11 cellular contexts compared by ENCODE assay signal in genomic region chr17:49101054-49101534, GRCh38. TPM values are rescaled to one million over a fixed set of nuclear protein-coding genes. Genes with fewer than 3 reads are reported as not detected.
DNase-seq lines count a peak whose midpoint lies in the region; ATAC-seq, FAIRE-seq and TF ChIP-seq lines count a peak whose summit lies in the region.
"Had no signal": no experiment of that assay in that cellular context is flagged by ENCODE, and none has a peak within 500 bp of the region (broad histone marks: within the 10 kb centered on the region; RNA-seq: fewer than 3 reads in every experiment).

No MANE protein-coding gene starts in this region.

- no peak for DNase-seq in AG04450 (ENCODE audit: low read depth, low spot score)
- DNase-seq in HT1080 (ENCODE audit: low read depth), result peak; percentile 74
- peak; percentile 98 for DNase-seq in amniotic epithelial cell (ENCODE audit: low read depth)
- no peak for DNase-seq in left colon
- no peak for DNase-seq in OCI-M2 (lab: John Stamatoyannopoulos, UW; ENCODE audit: unreplicated experiment)
- DNase-seq in stimulated activated CD4-positive, alpha-beta T cell treated with anti-CD3 and anti-CD28 coated beads, Interleukin-4, amount 100 ng/mL, for 1 hour, result no peak
- DNase-seq in GM19239 (ENCODE audit: insufficient read length, low spot score), result no peak
- DNase-seq: activated T-cell treated with anti-CD3 and anti-CD28 coated beads, Interleukin-2, amount 50 U/mL, for 1 hour; cerebellar nuclear complex had no signal

- H3K9me3 ChIP-seq in AG04450 (ENCODE audit: control insufficient read depth, insufficient read depth, low read length), result no peaks in the 10 kb centered on the region

- CTCF ChIA-PET in AG04450 (lab: Charles Lee), result interaction anchor here (1.2 kb wide), 1 partner anchor 190 kb away, joined by 3 read pairs; no protein-coding TSS in a partner anchor

- intact Hi-C loops in left colon (cut with DNase I, micrococcal nuclease), result no loop called here

- peak overlapping the region; percentile 39 for H3K27ac ChIP-seq in AG04450 (ENCODE audit: low read depth, low read length)

- FAIRE-seq in GM19239 (lab: Jason Lieb, UNC), result no peak

- no peak overlapping the region for H3K4me3 ChIP-seq in AG04450 (ENCODE audit: low read depth, low read length)
- H3K4me3 ChIP-seq: skin epidermis had no signal

- no peak for TF ChIP-seq CTCF in AG04450 (IDR thresholded peaks at IDR 0.05; ENCODE audit: low read depth, low read length)

- ATAC-seq in left colon (peak; percentile 89), GM21825 (IDR thresholded peaks at IDR 0.05; ENCODE audit: unreplicated experiment) (no peak)

- POLR2A ChIA-PET in AG04450 (lab: Yijun Ruan, JAX), result interaction anchor here (2.5 kb wide), 1 partner anchor 46 kb away, joined by 20 read pairs; no protein-coding TSS in a partner anchor

- no peaks in the 10 kb centered on the region for H3K27me3 ChIP-seq in AG04450 (ENCODE audit: control insufficient read depth, insufficient read depth, low read length)

RNA-seq across cellular contexts. Expression of gene B4GALNT2, which starts 31.5 kb away (rescaled TPM):
- polyA plus RNA-seq in AG04450 (2011; rRNA removed), result 0.01 TPM in 2 replicates
- polyA minus RNA-seq in AG04450 (2011; rRNA and poly(A)+ RNA removed), result 0.09 TPM in 1 of 2 replicates, not detected in the other
- not detected in 2 replicates for total RNA-seq in HT1080 (2014; rRNA removed; shearing (Covaris generic))
- not detected in 2 replicates for polyA plus RNA-seq in HT1080 (2015; cell fraction: cytosol; rRNA removed)
- polyA plus RNA-seq in HT1080 (2015; cell fraction: nucleus; rRNA removed), result not detected in 2 replicates
- 10 to 100 TPM; 45.0 to 99.9 TPM for total RNA-seq in left colon

Comparison
In these comparisons a context has a peak if more than half of its experiments do, and no peak if none do; other contexts are left out.
1. DNase-seq: peak in HT1080 (single experiment) and amniotic epithelial cell (single experiment); none in AG04450 (single experiment), left colon (0 of 2), OCI-M2 (single experiment), stimulated activated CD4-positive, alpha-beta T cell treated with anti-CD3 and anti-CD28 coated beads, Interleukin-4, amount 100 ng/mL, for 1 hour (single experiment) and GM19239 (single experiment).
2. RNA of gene B4GALNT2, which starts 31.5 kb away (total RNA-seq): 45.0 to 99.9 TPM in left colon; not detected in HT1080; every median in the first group is over 10 times any median in the second.